In genomic region chr1:185154912-185155513, GRCh38 we compare ENCODE assay signal across 1 cellular context.
TF ChIP-seq lines count a peak whose summit lies in the region.

No MANE protein-coding gene starts in this region.

TF ChIP-seq in HepG2, 621 proteins besides CTCF, POLR2A, EP300 and RAD21:
- TF ChIP-seq ZNF652 (CRISPR knock-in tag; IDR thresholded peaks at IDR 0.05; ENCODE audit: borderline replicate concordance, low read depth) (no peak), ATM (IDR thresholded peaks at IDR 0.05; ENCODE audit: borderline replicate concordance) (no peak), GTF3A (CRISPR knock-in tag; conservative IDR thresholded peaks at IDR 0.05) (no peak), SP4 (CRISPR knock-in tag; IDR thresholded peaks at IDR 0.05) (no peak), TBX2 (CRISPR knock-in tag; IDR thresholded peaks at IDR 0.05; ENCODE audit: borderline replicate concordance) (no peak), HDAC2 (CRISPR knock-in tag; IDR thresholded peaks at IDR 0.05) (no peak), SKI (IDR thresholded peaks at IDR 0.05; ENCODE audit: partially characterized antibody) (no peak), CEBPB (IDR thresholded peaks at IDR 0.05; ENCODE audit: borderline replicate concordance, low read depth, low read length) (no peak), SKIL (CRISPR knock-in tag; IDR thresholded peaks at IDR 0.05; ENCODE audit: borderline replicate concordance) (no peak), SNRNP70 (IDR thresholded peaks at IDR 0.05; ENCODE audit: low read depth, low read length) (no peak)
- TF ChIP-seq, protein P1, sequence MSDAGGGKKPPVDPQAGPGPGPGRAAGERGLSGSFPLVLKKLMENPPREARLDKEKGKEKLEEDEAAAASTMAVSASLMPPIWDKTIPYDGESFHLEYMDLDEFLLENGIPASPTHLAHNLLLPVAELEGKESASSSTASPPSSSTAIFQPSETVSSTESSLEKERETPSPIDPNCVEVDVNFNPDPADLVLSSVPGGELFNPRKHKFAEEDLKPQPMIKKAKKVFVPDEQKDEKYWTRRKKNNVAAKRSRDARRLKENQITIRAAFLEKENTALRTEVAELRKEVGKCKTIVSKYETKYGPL (CRISPR knock-in tag; IDR thresholded peaks at IDR 0.05): no peak
- TF ChIP-seq, protein P2, sequence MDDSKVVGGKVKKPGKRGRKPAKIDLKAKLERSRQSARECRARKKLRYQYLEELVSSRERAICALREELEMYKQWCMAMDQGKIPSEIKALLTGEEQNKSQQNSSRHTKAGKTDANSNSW (CRISPR knock-in tag; IDR thresholded peaks at IDR 0.05; ENCODE audit: borderline replicate concordance): no peak
TF ChIP-seq in HepG2: peak in this region for 0.
